15 cellular contexts compared by ENCODE assay signal in genomic region chr2:54897420-54898310, GRCh38.
DNase-seq lines count a peak whose midpoint lies in the region; ATAC-seq and TF ChIP-seq lines count a peak whose summit lies in the region.
"Had no signal": no experiment of that assay in that cellular context is flagged by ENCODE, and none has a peak within 500 bp of the region (broad histone marks: within the 10 kb centered on the region; RNA-seq: fewer than 3 reads in every experiment).

No MANE protein-coding gene starts in this region.

- H3K4me1 Mint-ChIP-seq in CD4-positive, CD25-positive, alpha-beta regulatory T cell = peaks cover 10 to 30% (median 16%) of the 10 kb centered on the region in 4 donors
- H3K4me1 Mint-ChIP-seq in CD8-positive, alpha-beta memory T cell = peaks cover 6 to 13% (median 11%) of the 10 kb centered on the region in 3 donors
- peaks cover 14% of the 10 kb centered on the region for H3K4me1 Mint-ChIP-seq in activated CD4-positive, alpha-beta T cell treated with anti-CD3 and anti-CD28 coated beads, Interleukin-2, amount 10 ng/mL, durations not matched to agents 24 days and 14 days
- H3K4me1 Mint-ChIP-seq in Caco-2 (ENCODE audit: low read depth, unreplicated experiment) = peaks cover 10% of the 10 kb centered on the region
- H3K4me1 Mint-ChIP-seq: naive B cell had no signal

- H3K4me1 ChIP-seq in CD4-positive, CD25-positive, alpha-beta regulatory T cell (ENCODE audit: control insufficient read depth, insufficient read depth, low read length, poor library complexity, severe bottlenecking) = peaks cover 20% of the 10 kb centered on the region
- H3K4me1 ChIP-seq in CD8-positive, alpha-beta memory T cell (ENCODE audit: insufficient read depth, low read length) = peaks cover 13% of the 10 kb centered on the region
- peaks cover 31% of the 10 kb centered on the region for H3K4me1 ChIP-seq in Caco-2
- H3K4me1 ChIP-seq: lower lobe of right lung had no signal

- H3K4me3 ChIP-seq in CD4-positive, CD25-positive, alpha-beta regulatory T cell (ENCODE audit: low read depth, low read length) = peak overlapping the region; percentile 64
- H3K4me3 ChIP-seq in CD8-positive, alpha-beta memory T cell (ENCODE audit: low read length) = no peak overlapping the region
- H3K4me3 ChIP-seq in Caco-2 (ENCODE audit: low read depth, low read length) = no peak overlapping the region
- H3K4me3 ChIP-seq: BLaER1 treated with 17β-estradiol and CSF1 and Interleukin-3, amounts not matched to agents 10 nM and 100 nM; lower lobe of right lung; PC-9 had no signal

- peak overlapping the region; percentile 30 for H3K27ac ChIP-seq in CD4-positive, CD25-positive, alpha-beta regulatory T cell (ENCODE audit: insufficient read depth, low read length, poor library complexity, severe bottlenecking)
- H3K27ac ChIP-seq in CD8-positive, alpha-beta memory T cell (ENCODE audit: low read depth, low read length) = no peak overlapping the region
- H3K27ac ChIP-seq: BLaER1 treated with 17β-estradiol and CSF1 and Interleukin-3, amounts not matched to agents 10 nM and 100 nM; lower lobe of right lung; PC-9 had no signal

- ATAC-seq in CD4-positive, CD25-positive, alpha-beta regulatory T cell (ENCODE audit: low read depth in 2 of 2) = peak; percentile 79 to 81
- no peak for ATAC-seq in HG03095 (IDR thresholded peaks at IDR 0.05; ENCODE audit: unreplicated experiment)
- ATAC-seq: lower lobe of right lung had no signal

- POLR2A ChIA-PET in CD8-positive, alpha-beta memory T cell (lab: Charles Lee) = no interaction called here
- POLR2A ChIA-PET in Caco-2 (lab: Charles Lee) = no interaction called here

- no peaks in the 10 kb centered on the region for H3K27me3 Mint-ChIP-seq in CD4-positive, CD25-positive, alpha-beta regulatory T cell
- H3K27me3 Mint-ChIP-seq in CD8-positive, alpha-beta memory T cell = no peaks in the 10 kb centered on the region
- H3K27me3 Mint-ChIP-seq in activated CD4-positive, alpha-beta T cell treated with anti-CD3 and anti-CD28 coated beads, Interleukin-2, amount 10 ng/mL, durations not matched to agents 24 days and 14 days = no peaks in the 10 kb centered on the region
- H3K27me3 Mint-ChIP-seq in Caco-2 (ENCODE audit: insufficient read depth, unreplicated experiment) = no peaks in the 10 kb centered on the region
- H3K27me3 Mint-ChIP-seq: naive B cell had no signal

- H3K36me3 Mint-ChIP-seq in CD4-positive, CD25-positive, alpha-beta regulatory T cell = no peaks in the 10 kb centered on the region
- no peaks in the 10 kb centered on the region for H3K36me3 Mint-ChIP-seq in CD8-positive, alpha-beta memory T cell
- H3K36me3 Mint-ChIP-seq in activated CD4-positive, alpha-beta T cell treated with anti-CD3 and anti-CD28 coated beads, Interleukin-2, amount 10 ng/mL, durations not matched to agents 24 days and 14 days (ENCODE audit: low read depth) = no peaks in the 10 kb centered on the region
- no peaks in the 10 kb centered on the region for H3K36me3 Mint-ChIP-seq in Caco-2 (ENCODE audit: insufficient read depth, unreplicated experiment)

- peaks cover 0 to 6% (median 0%) of the 10 kb centered on the region in 7 donors for H3K9me3 Mint-ChIP-seq in CD4-positive, CD25-positive, alpha-beta regulatory T cell
- H3K9me3 Mint-ChIP-seq in CD8-positive, alpha-beta memory T cell = peaks cover 0 to 3% (median 0%) of the 10 kb centered on the region in 5 donors
- H3K9me3 Mint-ChIP-seq in activated CD4-positive, alpha-beta T cell treated with anti-CD3 and anti-CD28 coated beads, Interleukin-2, amount 10 ng/mL, durations not matched to agents 24 days and 14 days = no peaks in the 10 kb centered on the region
- no peaks in the 10 kb centered on the region for H3K9me3 Mint-ChIP-seq in Caco-2 (ENCODE audit: unreplicated experiment)

- TF ChIP-seq CTCF in Caco-2 (IDR thresholded peaks at IDR 0.05; ENCODE audit: insufficient read depth in 1 of 2, low read depth in 1 of 2, low read length in 1 of 2, severe bottlenecking in 1 of 2, unreplicated experiment in 1 of 2) = no peak

- peak in 2 of 3 donors; percentile 63 to 80 for DNase-seq in CD4-positive, CD25-positive, alpha-beta regulatory T cell
- peak in 1 of 5 donors; percentile 8 for DNase-seq in CD8-positive, alpha-beta memory T cell
- DNase-seq in activated CD4-positive, alpha-beta T cell treated with anti-CD3 and anti-CD28 coated beads, Interleukin-2, amount 10 ng/mL, durations not matched to agents 24 days and 14 days = peak; percentile 73
- DNase-seq in cerebellar cortex (ENCODE audit: low spot score) (peak; percentile 33), Caco-2 (no peak), ecto neural progenitor cell (ENCODE audit: low spot score) (no peak)
- DNase-seq: GOT3, lower lobe of right lung, naive B cell, NCI-H187 treated with DMSO at 0.1 percent for 48 hours, PC-9, small intestine, substantia nigra had no signal

- intact Hi-C loops in activated CD4-positive, alpha-beta T cell treated with anti-CD3 and anti-CD28 coated beads, Interleukin-2, amount 10 ng/mL, durations not matched to agents 24 days and 14 days (cut with micrococcal nuclease) = no loop called here
- intact Hi-C loops in Caco-2 (cut with micrococcal nuclease; ENCODE audit: unreplicated experiment) = no loop called here

- no peaks in the 10 kb centered on the region for H3K36me3 ChIP-seq in CD4-positive, CD25-positive, alpha-beta regulatory T cell (ENCODE audit: control insufficient read depth, insufficient read depth, low read length)
- no peaks in the 10 kb centered on the region for H3K36me3 ChIP-seq in CD8-positive, alpha-beta memory T cell (ENCODE audit: insufficient read depth, low read length)
- no peaks in the 10 kb centered on the region for H3K36me3 ChIP-seq in Caco-2 (ENCODE audit: control insufficient read depth, insufficient read depth, low read length)
- H3K36me3 ChIP-seq: BLaER1 treated with 17β-estradiol and CSF1 and Interleukin-3, amounts not matched to agents 10 nM and 100 nM; lower lobe of right lung had no signal

- CTCF ChIA-PET in CD8-positive, alpha-beta memory T cell (lab: Charles Lee) = no interaction called here
- CTCF ChIA-PET in Caco-2 (lab: Charles Lee) = interaction anchor here (0.7 kb wide), 2 partner anchors 59 to 669 kb away, joined by 3 read pairs; no protein-coding TSS in a partner anchor

- H3K9me3 ChIP-seq in CD4-positive, CD25-positive, alpha-beta regulatory T cell (ENCODE audit: control insufficient read depth in 2 of 2, low read length in 2 of 2) = no peaks in the 10 kb centered on the region
- no peaks in the 10 kb centered on the region for H3K9me3 ChIP-seq in CD8-positive, alpha-beta memory T cell (ENCODE audit: low read length)
- H3K9me3 ChIP-seq in Caco-2 = no peaks in the 10 kb centered on the region
- H3K9me3 ChIP-seq: lower lobe of right lung had no signal

- peak overlapping the region; percentile 85 to 92 (median 92) for H3K27ac Mint-ChIP-seq in CD4-positive, CD25-positive, alpha-beta regulatory T cell
- peak overlapping the region in 5 of 8 donors; percentile 4 to 84 (median 32) for H3K27ac Mint-ChIP-seq in CD8-positive, alpha-beta memory T cell
- H3K27ac Mint-ChIP-seq in activated CD4-positive, alpha-beta T cell treated with anti-CD3 and anti-CD28 coated beads, Interleukin-2, amount 10 ng/mL, durations not matched to agents 24 days and 14 days = peak overlapping the region; percentile 71
- H3K27ac Mint-ChIP-seq in Caco-2 (ENCODE audit: unreplicated experiment) = no peak overlapping the region

- H3K4me3 Mint-ChIP-seq in CD4-positive, CD25-positive, alpha-beta regulatory T cell = peak overlapping the region; percentile 8 to 76 (median 62)
- peak overlapping the region in 3 of 7 donors; percentile 0 to 4 (median 1) for H3K4me3 Mint-ChIP-seq in CD8-positive, alpha-beta memory T cell
- H3K4me3 Mint-ChIP-seq in activated CD4-positive, alpha-beta T cell treated with anti-CD3 and anti-CD28 coated beads, Interleukin-2, amount 10 ng/mL, durations not matched to agents 24 days and 14 days = peak overlapping the region; percentile 69
- no peak overlapping the region for H3K4me3 Mint-ChIP-seq in Caco-2 (ENCODE audit: unreplicated experiment)
- H3K4me3 Mint-ChIP-seq: naive B cell had no signal

- no TSS peak for BruUV-seq in Caco-2 (replicated peaks; lab: Mats Ljungman, UMichigan)

- no peaks in the 10 kb centered on the region for H3K27me3 ChIP-seq in CD4-positive, CD25-positive, alpha-beta regulatory T cell (ENCODE audit: control insufficient read depth, insufficient read depth, low read length)
- no peaks in the 10 kb centered on the region for H3K27me3 ChIP-seq in CD8-positive, alpha-beta memory T cell (ENCODE audit: insufficient read depth, low read length, poor library complexity, severe bottlenecking)
- no peaks in the 10 kb centered on the region for H3K27me3 ChIP-seq in Caco-2 (replicated peaks; ENCODE audit: control insufficient read depth, insufficient read depth, low read length)
- H3K27me3 ChIP-seq: BLaER1 treated with 17β-estradiol and CSF1 and Interleukin-3, amounts not matched to agents 10 nM and 100 nM had no signal

Comparison
In these comparisons a context has a peak if more than half of its experiments do, and no peak if none do; other contexts are left out.
1. DNase-seq: peak in CD4-positive, CD25-positive, alpha-beta regulatory T cell (2 of 3), activated CD4-positive, alpha-beta T cell treated with anti-CD3 and anti-CD28 coated beads, Interleukin-2, amount 10 ng/mL, durations not matched to agents 24 days and 14 days (single experiment) and cerebellar cortex (single experiment); none in Caco-2 (0 of 2) and ecto neural progenitor cell (single experiment).